Comparison of ENCODE assay signal across 8 cellular contexts in genomic region chr22:31943976-31944699, GRCh38. TPM values are rescaled to one million over a fixed set of nuclear protein-coding genes. Genes with fewer than 3 reads are reported as not detected.
DNase-seq lines count a peak whose midpoint lies in the region; ATAC-seq and TF ChIP-seq lines count a peak whose summit lies in the region.

TSS of gene YWHAH (plus strand) at chr22:31944535. CDS start at chr22:31944734, 199 bp downstream.

- DNase-seq in DMS53 treated with DMSO at 0.1 percent for 48 hours (lab: John Stamatoyannopoulos, UW; ENCODE audit: unreplicated experiment) (peak; percentile 23), KG1 (lab: John Stamatoyannopoulos, UW) (peak; percentile 83), RKO (ENCODE audit: low spot score) (peak; percentile 92), fibroblast of mammary gland (ENCODE audit: low read depth) (peak; percentile 87), natural killer cell (peak; percentile 82)
- DNase-seq in activated T-helper 1 cell treated with anti-CD3 and anti-CD28 coated beads, Interleukin-2, amount 50 U/mL, for 16 hours (ENCODE audit: low read depth in 1 of 2, low spot score in 1 of 2), result peak; percentile 67 to 80
- peak; percentile 68 to 81 (median 77) for DNase-seq in stimulated activated naive CD4-positive, alpha-beta T cell (lab: John Stamatoyannopoulos, UW)

- H3K4me3 ChIP-seq in fibroblast of mammary gland (ENCODE audit: control insufficient read depth, low read depth, low read length), result peak within 1 kb of the TSS; percentile 94

- peak within 1 kb of the TSS; percentile 92 for H3K4me3 Mint-ChIP-seq in natural killer cell

- ATAC-seq in GM21717 (IDR thresholded peaks at IDR 0.05; ENCODE audit: unreplicated experiment) (peak; percentile 44), natural killer cell (peak; percentile 75 to 88 (median 80))

- no peaks in the 10 kb centered on the region for H3K27me3 Mint-ChIP-seq in natural killer cell (ENCODE audit: low read depth in 2 of 2)

- intact Hi-C loops in natural killer cell (cut with micrococcal nuclease), result loop anchor here (1.0 kb wide), 1 partner anchor 282 kb away; the partner anchor contains the start of gene PISD

- TF ChIP-seq CTCF in fibroblast of mammary gland (conservative IDR thresholded peaks at IDR 0.05; ENCODE audit: control insufficient read depth, insufficient read depth, low read depth, low read length) (no peak), natural killer cell (IDR thresholded peaks at IDR 0.05) (no peak)

- H3K27ac Mint-ChIP-seq in natural killer cell, result peak within 1 kb of the TSS in 1 of 2 donors; percentile 82

- peaks cover 7 to 14% of the 10 kb centered on the region in 2 donors for H3K4me1 Mint-ChIP-seq in natural killer cell

- H3K9me3 Mint-ChIP-seq in natural killer cell, result no peaks in the 10 kb centered on the region

- H3K36me3 Mint-ChIP-seq in natural killer cell, result no peaks in the 10 kb centered on the region

RNA-seq across cellular contexts. Expression of gene YWHAH, which starts in this region (rescaled TPM):
- total RNA-seq in natural killer cell, result 10 to 100 TPM; 29.6 to 35.0 (median 32.8) TPM

Comparison
In these comparisons a context has a peak if more than half of its experiments do, and no peak if none do; other contexts are left out.
1. Peak in every context shown above with its lines: DNase-seq, ATAC-seq and H3K4me3 ChIP-seq.
2. DNase-seq: peak in every context shown above with its lines; median percentile 92 in RKO; 87 in fibroblast of mammary gland; 83 in KG1; 82 in natural killer cell; 77 in stimulated activated naive CD4-positive, alpha-beta T cell; 74 in activated T-helper 1 cell treated with anti-CD3 and anti-CD28 coated beads, Interleukin-2, amount 50 U/mL, for 16 hours; 23 in DMS53 treated with DMSO at 0.1 percent for 48 hours.